ENCODE assay signal across 12 cellular contexts in the genomic region with DNA sequence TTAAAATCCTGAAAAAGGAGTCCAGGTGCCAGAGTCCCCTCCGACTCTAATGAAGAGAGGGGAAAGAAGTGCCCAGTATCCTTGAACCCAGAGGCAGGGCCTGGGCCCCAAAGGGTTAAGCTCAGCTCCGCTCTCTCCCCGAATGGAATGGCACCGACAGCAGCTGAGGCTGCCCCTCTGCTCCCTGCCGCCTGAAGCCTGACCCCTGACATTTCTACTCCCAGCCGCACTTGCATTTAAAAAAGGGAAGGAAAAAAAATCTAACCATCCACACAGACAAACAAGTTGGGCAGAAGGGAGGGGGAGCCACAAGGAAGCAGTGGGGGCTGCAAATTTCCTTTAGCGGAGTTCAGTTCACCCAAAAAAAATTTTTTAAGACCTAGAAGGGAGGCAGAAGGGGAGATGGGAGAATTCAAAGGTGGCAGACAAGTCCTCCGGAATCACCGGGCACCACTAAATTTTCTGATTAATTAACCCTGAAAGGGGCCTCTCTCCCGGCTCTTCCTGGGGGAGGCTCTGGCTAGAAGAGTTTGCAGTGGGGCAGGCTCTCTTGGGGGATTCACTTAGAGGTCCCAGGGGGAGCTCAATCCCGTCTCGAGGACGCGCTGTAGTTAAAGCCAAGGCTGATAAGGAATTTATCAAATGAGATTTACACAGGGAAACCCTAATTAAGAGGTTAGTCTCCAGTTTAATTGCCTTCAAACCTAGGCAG. TPM values are rescaled to one million over a fixed set of nuclear protein-coding genes. Genes with fewer than 3 reads are reported as not detected.
DNase-seq lines count a peak whose midpoint lies in the region; ATAC-seq and TF ChIP-seq lines count a peak whose summit lies in the region.
"Had no signal": no experiment of that assay in that cellular context is flagged by ENCODE, and none has a peak within 500 bp of the region (broad histone marks: within the 10 kb centered on the region; RNA-seq: fewer than 3 reads in every experiment).

No MANE protein-coding gene starts in this region.

- no peak overlapping the region for H3K9ac ChIP-seq in SK-N-SH

- no peaks in the 10 kb centered on the region for H3K9me2 ChIP-seq in SK-N-SH

- H4K20me1 ChIP-seq in SK-N-SH (ENCODE audit: insufficient read depth), result no peaks in the 10 kb centered on the region

- no peak for TF ChIP-seq EP300 in SK-N-SH (IDR thresholded peaks at IDR 0.05; ENCODE audit: borderline replicate concordance in 1 of 2, low read depth in 1 of 2, low read length in 1 of 2)
- no peak for TF ChIP-seq EP300 in transverse colon (IDR thresholded peaks at IDR 0.05; ENCODE audit: low read depth)

- 66% methylated on average over 14 of the region's 14 CpGs for WGBS in SK-N-SH (ENCODE audit: low lambda C conversion rate)
- 9 to 10% methylated on average over 14 of the region's 14 CpGs for WGBS in ectodermal cell, 2 experiments
- 11 to 26% methylated on average over 3 to 14 of the region's 14 CpGs for WGBS in transverse colon (ENCODE audit: low coverage in 1 of 2), 2 donors

- H2AFZ ChIP-seq in SK-N-SH (ENCODE audit: low read depth), result no peak overlapping the region

- H3K4me3 Mint-ChIP-seq in nephron, result peak overlapping the region; percentile 51 to 69 (median 55)
- H3K4me3 Mint-ChIP-seq: activated naive CD8-positive, alpha-beta T cell treated with anti-CD3 and anti-CD28 coated beads for 36 hours had no signal

- no peak overlapping the region for H3K4me2 ChIP-seq in SK-N-SH

- H3K27ac Mint-ChIP-seq in nephron, result peak overlapping the region; percentile 68 to 83 (median 77)
- H3K27ac Mint-ChIP-seq: activated naive CD8-positive, alpha-beta T cell treated with anti-CD3 and anti-CD28 coated beads for 36 hours had no signal

- H3K4me1 ChIP-seq in SK-N-SH (ENCODE audit: control insufficient read depth in 1 of 2, insufficient read depth in 2 of 2, low read depth in 1 of 2, low read length in 1 of 2) (peaks cover 0 to 9% of the 10 kb centered on the region in 2 experiments; a peak in 2 of 4 replicates), ectodermal cell (ENCODE audit: control insufficient read depth, insufficient read depth, low read length) (peaks cover 51% of the 10 kb centered on the region), transverse colon (peaks cover 0 to 8% (median 2%) of the 10 kb centered on the region in 4 donors)

- no peak overlapping the region for H3K27ac ChIP-seq in SK-N-SH (ENCODE audit: low read depth in 2 of 2, low read length in 1 of 2)
- peak overlapping the region; percentile 87 for H3K27ac ChIP-seq in ectodermal cell (ENCODE audit: insufficient read depth, low read depth, low read length, poor library complexity, severe bottlenecking)
- peak overlapping the region; percentile 38 to 58 (median 46) for H3K27ac ChIP-seq in transverse colon

- H3K36me3 ChIP-seq in SK-N-SH (replicated peaks in 1 of 2; ENCODE audit: control insufficient read depth in 1 of 2, insufficient read depth in 2 of 2, low read length in 1 of 2), result no peaks in the 10 kb centered on the region
- H3K36me3 ChIP-seq in ectodermal cell (ENCODE audit: control insufficient read depth, insufficient read depth, low read length), result peaks cover 13% of the 10 kb centered on the region
- H3K36me3 ChIP-seq in transverse colon, result no peaks in the 10 kb centered on the region

- TF ChIP-seq CTCF in SK-N-SH (IDR thresholded peaks at IDR 0.05) (no peak), nephron (IDR thresholded peaks at IDR 0.05; ENCODE audit: unreplicated experiment in 3 of 3) (no peak), transverse colon (IDR thresholded peaks at IDR 0.05) (no peak)

- TF ChIP-seq RAD21 in SK-N-SH (IDR thresholded peaks at IDR 0.05; ENCODE audit: low read length), result no peak

- CTCF ChIA-PET in SK-N-SH (lab: Yijun Ruan, JAX), result no interaction called here

- peaks cover 18% of the 10 kb centered on the region for H3K36me3 Mint-ChIP-seq in nephron (ENCODE audit: low read depth)
- H3K36me3 Mint-ChIP-seq: activated naive CD8-positive, alpha-beta T cell treated with anti-CD3 and anti-CD28 coated beads for 36 hours had no signal

- H3K9me3 ChIP-seq in SK-N-SH (no peaks in the 10 kb centered on the region), ectodermal cell (ENCODE audit: control insufficient read depth, low read length) (no peaks in the 10 kb centered on the region), transverse colon (no peaks in the 10 kb centered on the region)

- in situ Hi-C loops in transverse colon (cut with MboI; ENCODE audit: low pct_ligation_motif_present in 1 of 4, low pct_unique_long_range_greater_than_20kb in 1 of 4, low sequenced_read_pairs in 3 of 4), result no loop called here

- H3K4me1 Mint-ChIP-seq in nephron, result peaks cover 67% of the 10 kb centered on the region
- H3K4me1 Mint-ChIP-seq: activated naive CD8-positive, alpha-beta T cell treated with anti-CD3 and anti-CD28 coated beads for 36 hours had no signal

- no peak for ATAC-seq in SK-N-SH treated with all-trans-retinoic acid at 6 μM for 48 hours

- no peaks in the 10 kb centered on the region for H3K27me3 Mint-ChIP-seq in nephron (ENCODE audit: low read depth)

- no peaks in the 10 kb centered on the region for H3F3A ChIP-seq in SK-N-SH (replicated peaks; ENCODE audit: insufficient read depth)

- no peaks in the 10 kb centered on the region for H3K27me3 ChIP-seq in SK-N-SH (ENCODE audit: insufficient read depth)
- no peaks in the 10 kb centered on the region for H3K27me3 ChIP-seq in ectodermal cell (ENCODE audit: control insufficient read depth, insufficient read depth, low read length, poor library complexity, severe bottlenecking)
- peaks cover 13% of the 10 kb centered on the region for H3K27me3 ChIP-seq in transverse colon

- intact Hi-C loops in transverse colon (cut with DNase I; ENCODE audit: low total_unique reads), result no loop called here

- no peak overlapping the region for H3K4me3 ChIP-seq in SK-N-SH (ENCODE audit: low read depth in 2 of 2, low read length in 1 of 2)
- peak overlapping the region; percentile 2 for H3K4me3 ChIP-seq in ectodermal cell (ENCODE audit: insufficient read depth, low read depth, low read length)
- no peak overlapping the region for H3K4me3 ChIP-seq in transverse colon

- TF ChIP-seq POLR2A in transverse colon (IDR thresholded peaks at IDR 0.05), result no peak

- H3K79me2 ChIP-seq in SK-N-SH (ENCODE audit: insufficient read depth), result no peaks in the 10 kb centered on the region

- DNase-seq in SK-N-SH, result peak; percentile 44
- DNase-seq in transverse colon, result no peak
- no peak for DNase-seq in stimulated activated CD4-positive, alpha-beta T cell treated with anti-CD3 and anti-CD28 coated beads, Interleukin-4, amount 100 ng/mL, for 24 hours
- no peak for DNase-seq in T-helper 9 cell
- DNase-seq in NOMO-1 (lab: John Stamatoyannopoulos, UW; ENCODE audit: unreplicated experiment in 2 of 2), result no peak
- DNase-seq: activated naive CD8-positive, alpha-beta T cell treated with anti-CD3 and anti-CD28 coated beads for 36 hours; effector CD4-positive, alpha-beta T cell; MM.1S; NCI-H226 had no signal

- H3K9me3 Mint-ChIP-seq in nephron, result peaks cover 2% of the 10 kb centered on the region
- H3K9me3 Mint-ChIP-seq: activated naive CD8-positive, alpha-beta T cell treated with anti-CD3 and anti-CD28 coated beads for 36 hours had no signal

- POLR2A ChIA-PET in SK-N-SH (lab: Yijun Ruan, JAX), result no interaction called here

TF ChIP-seq in SK-N-SH, 30 proteins besides CTCF, POLR2A, EP300 and RAD21:
- no peak for TF ChIP-seq ELF1 (IDR thresholded peaks at IDR 0.05)
- TF ChIP-seq CHD2 (IDR thresholded peaks at IDR 0.05; ENCODE audit: low read length, partially characterized antibody), result no peak
- TF ChIP-seq USF1 (IDR thresholded peaks at IDR 0.05; ENCODE audit: borderline replicate concordance, low read depth), result no peak
- TF ChIP-seq, protein P1, sequence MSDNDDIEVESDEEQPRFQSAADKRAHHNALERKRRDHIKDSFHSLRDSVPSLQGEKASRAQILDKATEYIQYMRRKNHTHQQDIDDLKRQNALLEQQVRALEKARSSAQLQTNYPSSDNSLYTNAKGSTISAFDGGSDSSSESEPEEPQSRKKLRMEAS (IDR thresholded peaks at IDR 0.05; ENCODE audit: low read depth), result no peak
- no peak for TF ChIP-seq RCOR1 (IDR thresholded peaks at IDR 0.05; ENCODE audit: low read length)
- TF ChIP-seq SMC3 (IDR thresholded peaks at IDR 0.05; ENCODE audit: low read depth, low read length), result no peak
TF ChIP-seq in SK-N-SH: peak in this region for 0.

TF ChIP-seq in SK-N-SH treated with all-trans-retinoic acid at 6 μM for 48 hours, 23 proteins besides CTCF, POLR2A, EP300 and RAD21 (continues in another document):
- TF ChIP-seq ESRRG (CRISPR knock-in tag; IDR thresholded peaks at IDR 0.05), result no peak
- TF ChIP-seq TCF4 (CRISPR knock-in tag; IDR thresholded peaks at IDR 0.05; ENCODE audit: borderline replicate concordance), result no peak
- TF ChIP-seq ZFP30 (CRISPR knock-in tag; IDR thresholded peaks at IDR 0.05), result no peak
- TF ChIP-seq ZNF8 (CRISPR knock-in tag; IDR thresholded peaks at IDR 0.05), result no peak
- TF ChIP-seq GLIS3 (CRISPR knock-in tag; IDR thresholded peaks at IDR 0.05), result no peak
- TF ChIP-seq PPARA (CRISPR knock-in tag; IDR thresholded peaks at IDR 0.05; ENCODE audit: borderline replicate concordance), result no peak
- TF ChIP-seq ARNTL (CRISPR knock-in tag; IDR thresholded peaks at IDR 0.05; ENCODE audit: borderline replicate concordance, low read depth), result no peak
- no peak for TF ChIP-seq ZNF70 (CRISPR knock-in tag; IDR thresholded peaks at IDR 0.05)
- TF ChIP-seq POU6F1 (CRISPR knock-in tag; IDR thresholded peaks at IDR 0.05; ENCODE audit: borderline replicate concordance, low read depth), result no peak
- TF ChIP-seq ZC3H10 (CRISPR knock-in tag; IDR thresholded peaks at IDR 0.05), result no peak
- no peak for TF ChIP-seq ISL1 (CRISPR knock-in tag; IDR thresholded peaks at IDR 0.05)

RNA-seq across cellular contexts. Expression of gene MN1, which starts 25.7 kb away (rescaled TPM):
- 0.11 and 0.20 TPM in 2 replicates for polyA plus RNA-seq in SK-N-SH (2012; rRNA removed)
- 0.05 TPM in 2 replicates for polyA plus RNA-seq in SK-N-SH (2012; cell fraction: cytosol; rRNA removed)
- 0.16 and 0.33 TPM in 2 replicates for polyA plus RNA-seq in SK-N-SH (2012; cell fraction: nucleus; rRNA removed)
- 41.5 TPM for polyA plus RNA-seq in ectodermal cell (2013, experiment 1 of 4)
- 40.8 TPM for polyA plus RNA-seq in ectodermal cell (2013, experiment 2 of 4)
- polyA plus RNA-seq in ectodermal cell (2013, experiment 3 of 4), result 31.0 TPM
- polyA plus RNA-seq in ectodermal cell (2013, experiment 4 of 4), result 31.6 TPM
- 1 to 10 TPM; 1.1 to 4.2 (median 3.0) TPM for total RNA-seq in transverse colon

Comparison
In these comparisons a context has a peak if more than half of its experiments do, and no peak if none do; other contexts are left out.
1. H3K27ac ChIP-seq: peak in ectodermal cell (single experiment) and transverse colon (4 of 4); none in SK-N-SH (0 of 2).